Comparison of ENCODE assay signal across 14 cellular contexts in the genomic region with DNA sequence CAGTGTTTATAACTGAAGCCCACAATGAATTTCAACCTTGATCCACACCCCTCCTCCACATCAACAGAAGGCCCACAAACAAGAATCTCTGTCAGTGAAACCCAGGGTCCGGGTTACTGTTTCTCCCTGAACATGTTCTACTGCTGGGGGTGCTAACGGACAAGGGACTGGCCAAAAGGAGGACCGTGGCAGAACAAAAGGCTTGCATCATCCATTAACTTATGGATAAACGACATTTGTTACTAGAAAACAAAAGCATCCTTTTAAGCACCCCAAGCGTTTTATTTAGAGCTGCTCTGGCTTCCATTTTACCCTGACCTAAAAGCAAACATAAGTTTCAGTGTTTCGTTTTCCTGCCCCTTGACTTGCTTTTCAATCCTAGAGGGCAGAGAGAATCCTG. TPM values are rescaled to one million over a fixed set of nuclear protein-coding genes. Genes with fewer than 3 reads are reported as not detected.
DNase-seq lines count a peak whose midpoint lies in the region; ATAC-seq lines count a peak whose summit lies in the region.
"Had no signal": no experiment of that assay in that cellular context is flagged by ENCODE, and none has a peak within 500 bp of the region (broad histone marks: within the 10 kb centered on the region; RNA-seq: fewer than 3 reads in every experiment).

No MANE protein-coding gene starts in this region.

- no peak overlapping the region for H2BK5ac ChIP-seq in mesenchymal stem cell (ENCODE audit: low read depth, low read length, poor library complexity, severe bottlenecking)

- no peak overlapping the region for H3K18ac ChIP-seq in mesenchymal stem cell (ENCODE audit: low read depth in 1 of 2, low read length in 2 of 2)

- H2BK15ac ChIP-seq in mesenchymal stem cell (ENCODE audit: low read depth, poor library complexity, severe bottlenecking): no peak overlapping the region

- intact Hi-C loops in sciatic nerve (cut with DNase I): no loop called here

- DNase-seq in pons (ENCODE audit: low spot score): peak; percentile 80
- DNase-seq in sciatic nerve (ENCODE audit: low spot score): no peak
- DNase-seq in mesenchymal stem cell: no peak
- DNase-seq: BE2C; CD4-positive, alpha-beta memory T cell; DMS79 had no signal

- no peak overlapping the region for H3K23ac ChIP-seq in mesenchymal stem cell (ENCODE audit: low read length in 2 of 2)

- peaks cover 15% of the 10 kb centered on the region for H3K79me1 ChIP-seq in mesenchymal stem cell (replicated peaks; ENCODE audit: low read length, poor library complexity, severe bottlenecking)

- peak overlapping the region; percentile 77 for H3K27ac ChIP-seq in angular gyrus (ENCODE audit: low read depth, low read length)
- H3K27ac ChIP-seq in layer of hippocampus (ENCODE audit: low read depth, low read length): peak overlapping the region; percentile 74
- H3K27ac ChIP-seq in mesenchymal stem cell (ENCODE audit: low read length, poor library complexity, severe bottlenecking): no peak overlapping the region
- H3K27ac ChIP-seq: C4-2B had no signal

- H3K9me3 ChIP-seq in mesenchymal stem cell (ENCODE audit: control insufficient read depth, low read length): no peaks in the 10 kb centered on the region
- H3K9me3 ChIP-seq: BE2C, HAP-1 had no signal

- H4K8ac ChIP-seq in mesenchymal stem cell (ENCODE audit: low read length): no peak overlapping the region

- 94% methylated on average over 6 of the region's 6 CpGs for WGBS in mesenchymal stem cell

- H3K27me3 ChIP-seq in layer of hippocampus (ENCODE audit: control insufficient read depth, insufficient read depth, low read length) (no peaks in the 10 kb centered on the region), mesenchymal stem cell (ENCODE audit: control insufficient read depth in 1 of 2, insufficient read depth in 1 of 2, low read length in 2 of 2) (no peaks in the 10 kb centered on the region)
- H3K27me3 ChIP-seq: BE2C had no signal

- H2BK12ac ChIP-seq in mesenchymal stem cell (ENCODE audit: low read length in 2 of 2): no peak overlapping the region

- H3K4me3 ChIP-seq in mesenchymal stem cell (ENCODE audit: insufficient read depth in 1 of 2, low read depth in 1 of 2, low read length in 2 of 2): no peak overlapping the region
- H3K4me3 ChIP-seq: GM12878, HAP-1 had no signal

- ATAC-seq in sciatic nerve: no peak
- ATAC-seq in HG03139 (IDR thresholded peaks at IDR 0.05; ENCODE audit: unreplicated experiment): no peak
- ATAC-seq in GM18511 (IDR thresholded peaks at IDR 0.05; ENCODE audit: unreplicated experiment): no peak
- ATAC-seq: GM12878, HepG2 had no signal

- no peak overlapping the region for H2AK5ac ChIP-seq in mesenchymal stem cell (ENCODE audit: low read length, severe bottlenecking)

- H2BK120ac ChIP-seq in mesenchymal stem cell (ENCODE audit: low read depth, low read length): no peak overlapping the region

- H3K4me2 ChIP-seq in mesenchymal stem cell (ENCODE audit: low read length, poor library complexity, severe bottlenecking): no peak overlapping the region

- no peak overlapping the region for H2AFZ ChIP-seq in mesenchymal stem cell (ENCODE audit: low read depth, low read length)

- H3K4ac ChIP-seq in mesenchymal stem cell (ENCODE audit: low read depth in 1 of 2, low read length in 2 of 2): no peak overlapping the region

- H3K4me1 ChIP-seq in mesenchymal stem cell (ENCODE audit: control insufficient read depth, insufficient read depth, low read depth, low read length): no peaks in the 10 kb centered on the region
- H3K4me1 ChIP-seq: BE2C, HAP-1 had no signal

- H4K91ac ChIP-seq in mesenchymal stem cell (ENCODE audit: low read length): no peak overlapping the region

- no peak overlapping the region for H3K9ac ChIP-seq in mesenchymal stem cell (ENCODE audit: low read length)

- peaks cover 43 to 87% of the 10 kb centered on the region in 2 experiments for H3K36me3 ChIP-seq in mesenchymal stem cell (ENCODE audit: control insufficient read depth in 1 of 2, insufficient read depth in 2 of 2, low read depth in 1 of 2, low read length in 2 of 2)

- H3K14ac ChIP-seq in mesenchymal stem cell (ENCODE audit: low read length in 2 of 2): no peak overlapping the region

RNA-seq across cellular contexts. Expression of gene BRAP, which starts 32.2 kb away (rescaled TPM):
- total RNA-seq in sciatic nerve: 19.7 TPM
- polyA plus RNA-seq in mesenchymal stem cell (2013, experiment 1 of 2): 12.9 TPM
- polyA plus RNA-seq in mesenchymal stem cell (2013, experiment 2 of 2): 13.5 TPM

RNA-seq across cellular contexts. Expression of gene ACAD10, which starts 32.3 kb away (rescaled TPM):
- 26.3 TPM for total RNA-seq in sciatic nerve
- polyA plus RNA-seq in mesenchymal stem cell (2013, experiment 1 of 2): 8.6 TPM
- 10.1 TPM for polyA plus RNA-seq in mesenchymal stem cell (2013, experiment 2 of 2)

RNA-seq across cellular contexts. Expression of gene ATXN2, which starts 54.5 kb away (rescaled TPM):
- 105 TPM for total RNA-seq in sciatic nerve
- polyA plus RNA-seq in mesenchymal stem cell (2013, experiment 1 of 2): 58.3 TPM
- polyA plus RNA-seq in mesenchymal stem cell (2013, experiment 2 of 2): 50.3 TPM
